Comparison of ENCODE assay signal across 26 cellular contexts in genomic region chr12:118025168-118025567, GRCh38. TPM values are rescaled to one million over a fixed set of nuclear protein-coding genes. Genes with fewer than 3 reads are reported as not detected.
DNase-seq lines count a peak whose midpoint lies in the region; ATAC-seq, FAIRE-seq and TF ChIP-seq lines count a peak whose summit lies in the region.
"Had no signal": no experiment of that assay in that cellular context is flagged by ENCODE, and none has a peak within 500 bp of the region (broad histone marks: within the 10 kb centered on the region; RNA-seq: fewer than 3 reads in every experiment).

No MANE protein-coding gene starts in this region.

- H2BK15ac ChIP-seq in neuronal stem cell (ENCODE audit: low read length): no peak overlapping the region

- H3K4ac ChIP-seq in neuronal stem cell (ENCODE audit: low read length): no peak overlapping the region

- H2AFZ ChIP-seq in neuronal stem cell (ENCODE audit: low read length) (no peak overlapping the region), HepG2 (ENCODE audit: low read length) (no peak overlapping the region)

- TF ChIP-seq RAD21 in HepG2 (CRISPR knock-in tag; IDR thresholded peaks at IDR 0.05): no peak

- no peaks in the 10 kb centered on the region for H3K27me3 ChIP-seq in Caco-2 (replicated peaks; ENCODE audit: control insufficient read depth, insufficient read depth, low read length)
- no peaks in the 10 kb centered on the region for H3K27me3 ChIP-seq in neuronal stem cell (ENCODE audit: control insufficient read depth in 3 of 3, insufficient read depth in 3 of 3, low read depth in 1 of 3, low read length in 3 of 3)
- no peaks in the 10 kb centered on the region for H3K27me3 ChIP-seq in HepG2 (ENCODE audit: control insufficient read depth in 1 of 2, insufficient read depth in 2 of 2, low read length in 2 of 2)
- H3K27me3 ChIP-seq: BE2C, Peyer's patch had no signal

- peaks cover 6% of the 10 kb centered on the region for H3K4me1 Mint-ChIP-seq in activated CD8-positive, alpha-beta T cell treated with anti-CD3 and anti-CD28 coated beads for 36 hours (ENCODE audit: low read depth)
- peaks cover 1% of the 10 kb centered on the region for H3K4me1 Mint-ChIP-seq in activated CD8-positive, alpha-beta T cell treated with anti-CD3 and anti-CD28 coated beads, Interleukin-2, amount 10 ng/mL, durations not matched to agents 7 days and 5 days (ENCODE audit: low read depth)
- H3K4me1 Mint-ChIP-seq in Caco-2 (ENCODE audit: low read depth, unreplicated experiment): no peaks in the 10 kb centered on the region

- H3K23ac ChIP-seq in neuronal stem cell (ENCODE audit: low read depth, low read length, poor library complexity): no peak overlapping the region

- no peak overlapping the region for H2BK5ac ChIP-seq in neuronal stem cell (ENCODE audit: low read length)

- in situ Hi-C loops in HepG2 (cut with HindIII; ENCODE audit: extremely low pct_ligation_motif_present, low pct_unique_long_range_greater_than_20kb): no loop called here

- H4K8ac ChIP-seq in neuronal stem cell (ENCODE audit: low read depth, low read length): no peak overlapping the region

- H2BK120ac ChIP-seq in neuronal stem cell (ENCODE audit: low read depth, low read length): no peak overlapping the region

- H3K18ac ChIP-seq in neuronal stem cell (ENCODE audit: low read length): no peak overlapping the region

- intact Hi-C loops in activated CD8-positive, alpha-beta T cell treated with anti-CD3 and anti-CD28 coated beads for 36 hours (cut with micrococcal nuclease): no loop called here
- intact Hi-C loops in Caco-2 (cut with micrococcal nuclease; ENCODE audit: unreplicated experiment): no loop called here
- intact Hi-C loops in HepG2 (cut with micrococcal nuclease; ENCODE audit: unreplicated experiment): no loop called here

- H3K79me2 ChIP-seq in HepG2 (ENCODE audit: insufficient read depth, low read length): no peaks in the 10 kb centered on the region

- no TSS peak for BruUV-seq in Caco-2 (replicated peaks; lab: Mats Ljungman, UMichigan)
- no TSS peak for BruUV-seq in HepG2 (replicated peaks; lab: Mats Ljungman, UMichigan)

- H3K27ac ChIP-seq in caudate nucleus (ENCODE audit: low read depth, low read length) (peak overlapping the region; percentile 74), neuronal stem cell (replicated peaks; ENCODE audit: low read length) (no peak overlapping the region), HepG2 (ENCODE audit: extremely low read length, insufficient read depth, low read length) (no peak overlapping the region)
- H3K27ac ChIP-seq: 22Rv1, KMS-11, Peyer's patch had no signal

- H3K9me3 Mint-ChIP-seq in activated CD8-positive, alpha-beta T cell treated with anti-CD3 and anti-CD28 coated beads for 36 hours: no peaks in the 10 kb centered on the region
- H3K9me3 Mint-ChIP-seq in activated CD8-positive, alpha-beta T cell treated with anti-CD3 and anti-CD28 coated beads, Interleukin-2, amount 10 ng/mL, durations not matched to agents 7 days and 5 days (ENCODE audit: insufficient read depth): no peaks in the 10 kb centered on the region
- no peaks in the 10 kb centered on the region for H3K9me3 Mint-ChIP-seq in Caco-2 (ENCODE audit: unreplicated experiment)
- H3K9me3 Mint-ChIP-seq: HFFc6, IgD-negative memory B cell had no signal

- H3K27ac Mint-ChIP-seq in activated CD8-positive, alpha-beta T cell treated with anti-CD3 and anti-CD28 coated beads for 36 hours: peak overlapping the region; percentile 5
- H3K27ac Mint-ChIP-seq in activated CD8-positive, alpha-beta T cell treated with anti-CD3 and anti-CD28 coated beads, Interleukin-2, amount 10 ng/mL, durations not matched to agents 7 days and 5 days: no peak overlapping the region
- H3K27ac Mint-ChIP-seq in Caco-2 (ENCODE audit: unreplicated experiment): no peak overlapping the region
- H3K27ac Mint-ChIP-seq: HFFc6, IgD-negative memory B cell had no signal

- no peak overlapping the region for H3K14ac ChIP-seq in neuronal stem cell (ENCODE audit: low read length)

- no peak for DNase-seq in activated CD8-positive, alpha-beta T cell treated with anti-CD3 and anti-CD28 coated beads for 36 hours
- no peak for DNase-seq in activated CD8-positive, alpha-beta T cell treated with anti-CD3 and anti-CD28 coated beads, Interleukin-2, amount 10 ng/mL, durations not matched to agents 7 days and 5 days
- peak in 10 of 61 donors; percentile 2 to 49 (median 12) for DNase-seq in caudate nucleus (lab: John Stamatoyannopoulos, UW)
- peak; percentile 43 for DNase-seq in medulla oblongata (ENCODE audit: extremely low spot score)
- peak; percentile 68 for DNase-seq in superior temporal gyrus (ENCODE audit: extremely low spot score)
- no peak for DNase-seq in Caco-2
- no peak for DNase-seq in neuronal stem cell (ENCODE audit: low spot score)
- no peak for DNase-seq in HepG2 (ENCODE audit: low spot score)
- DNase-seq: BE2C, DMS53, GOT3, HFFc6, MM.1S, NCI-H1694, NCI-H2029 treated with DMSO at 0.1 percent for 48 hours, NCI-H446 treated with DMSO at 0.1 percent for 48 hours, NCI-H69, OCI-M1, Peyer's patch, SHP77 treated with DMSO at 0.1 percent for 48 hours had no signal

- H2BK12ac ChIP-seq in neuronal stem cell (ENCODE audit: low read length): no peak overlapping the region

- POLR2A ChIA-PET in activated CD8-positive, alpha-beta T cell treated with anti-CD3 and anti-CD28 coated beads for 36 hours (lab: Charles Lee): interaction anchor here (0.6 kb wide), 1 partner anchor 23 kb away, joined by 3 read pairs; no protein-coding TSS in a partner anchor
- POLR2A ChIA-PET in activated CD8-positive, alpha-beta T cell treated with anti-CD3 and anti-CD28 coated beads, Interleukin-2, amount 10 ng/mL, durations not matched to agents 7 days and 5 days (lab: Charles Lee): no interaction called here
- POLR2A ChIA-PET in Caco-2 (lab: Charles Lee) (no interaction called here), HepG2 (lab: Yijun Ruan, JAX) (no interaction called here)

- no peak for ATAC-seq in activated CD8-positive, alpha-beta T cell treated with anti-CD3 and anti-CD28 coated beads for 36 hours
- ATAC-seq in activated CD8-positive, alpha-beta T cell treated with anti-CD3 and anti-CD28 coated beads, Interleukin-2, amount 10 ng/mL, durations not matched to agents 7 days and 5 days: no peak
- ATAC-seq in HepG2: no peak

- H3K36me3 Mint-ChIP-seq in activated CD8-positive, alpha-beta T cell treated with anti-CD3 and anti-CD28 coated beads for 36 hours (ENCODE audit: low read depth): peaks cover 72% of the 10 kb centered on the region
- H3K36me3 Mint-ChIP-seq in activated CD8-positive, alpha-beta T cell treated with anti-CD3 and anti-CD28 coated beads, Interleukin-2, amount 10 ng/mL, durations not matched to agents 7 days and 5 days (ENCODE audit: low read depth): peaks cover 78% of the 10 kb centered on the region
- peaks cover 85% of the 10 kb centered on the region for H3K36me3 Mint-ChIP-seq in Caco-2 (ENCODE audit: insufficient read depth, unreplicated experiment)

- H3K9ac ChIP-seq in neuronal stem cell (ENCODE audit: low read depth, low read length, poor library complexity): no peak overlapping the region
- H3K9ac ChIP-seq in HepG2 (ENCODE audit: insufficient read depth, low read depth, low read length): no peak overlapping the region
- H3K9ac ChIP-seq: KMS-11 had no signal

- no peak overlapping the region for H3K4me2 ChIP-seq in neuronal stem cell (ENCODE audit: insufficient read depth, low read length, poor library complexity, severe bottlenecking)
- no peak overlapping the region for H3K4me2 ChIP-seq in HepG2 (ENCODE audit: low read depth, low read length)
- H3K4me2 ChIP-seq: KMS-11 had no signal

- H3K36me3 ChIP-seq in Caco-2 (ENCODE audit: control insufficient read depth, insufficient read depth, low read length): peaks cover 2% of the 10 kb centered on the region; the same call in 1 of the 2 replicates
- H3K36me3 ChIP-seq in neuronal stem cell (replicated peaks in 1 of 2; ENCODE audit: control insufficient read depth in 2 of 2, insufficient read depth in 2 of 2, low read length in 2 of 2): peaks cover 42 to 94% of the 10 kb centered on the region in 2 donors
- H3K36me3 ChIP-seq in HepG2 (replicated peaks in 1 of 2; ENCODE audit: control insufficient read depth in 1 of 2, insufficient read depth in 2 of 2, low read length in 2 of 2): peaks cover 18 to 56% of the 10 kb centered on the region in 2 experiments

- no peaks in the 10 kb centered on the region for H4K20me1 ChIP-seq in HepG2 (ENCODE audit: insufficient read depth, low read length)

- no peak overlapping the region for H3K4me3 Mint-ChIP-seq in activated CD8-positive, alpha-beta T cell treated with anti-CD3 and anti-CD28 coated beads for 36 hours
- no peak overlapping the region for H3K4me3 Mint-ChIP-seq in activated CD8-positive, alpha-beta T cell treated with anti-CD3 and anti-CD28 coated beads, Interleukin-2, amount 10 ng/mL, durations not matched to agents 7 days and 5 days
- no peak overlapping the region for H3K4me3 Mint-ChIP-seq in Caco-2 (ENCODE audit: unreplicated experiment)
- H3K4me3 Mint-ChIP-seq: HFFc6, IgD-negative memory B cell had no signal

- CTCF ChIA-PET in activated CD8-positive, alpha-beta T cell treated with anti-CD3 and anti-CD28 coated beads for 36 hours (lab: Charles Lee): no interaction called here
- CTCF ChIA-PET in activated CD8-positive, alpha-beta T cell treated with anti-CD3 and anti-CD28 coated beads, Interleukin-2, amount 10 ng/mL, durations not matched to agents 7 days and 5 days (lab: Charles Lee): no interaction called here
- CTCF ChIA-PET in Caco-2 (lab: Charles Lee) (no interaction called here), HepG2 (lab: Yijun Ruan, JAX; ENCODE audit: low intra/inter-chr PET ratio, low total read pairs) (no interaction called here)

- no CpG with 5 or more reads among the region's 4 CpGs for WGBS in neuronal stem cell (ENCODE audit: extremely low coverage in 2 of 2, insufficient read length in 2 of 2, insufficient replicate concordance in 1 of 2), 2 donors
- 92% methylated on average over 4 of the region's 4 CpGs for WGBS in HepG2 (ENCODE audit: low lambda C conversion rate)

- H3K27me3 Mint-ChIP-seq in activated CD8-positive, alpha-beta T cell treated with anti-CD3 and anti-CD28 coated beads for 36 hours: no peaks in the 10 kb centered on the region
- no peaks in the 10 kb centered on the region for H3K27me3 Mint-ChIP-seq in activated CD8-positive, alpha-beta T cell treated with anti-CD3 and anti-CD28 coated beads, Interleukin-2, amount 10 ng/mL, durations not matched to agents 7 days and 5 days (ENCODE audit: low read depth)
- no peaks in the 10 kb centered on the region for H3K27me3 Mint-ChIP-seq in Caco-2 (ENCODE audit: insufficient read depth, unreplicated experiment)
- H3K27me3 Mint-ChIP-seq: IgD-negative memory B cell had no signal

- no peaks in the 10 kb centered on the region for H3K79me1 ChIP-seq in neuronal stem cell (ENCODE audit: low read depth, low read length)

- no peak for TF ChIP-seq POLR2A in HepG2 (IDR thresholded peaks at IDR 0.05; ENCODE audit: insufficient read depth in 1 of 2, low read depth in 2 of 2, low read length in 2 of 2)

- H4K91ac ChIP-seq in neuronal stem cell (ENCODE audit: low read depth, low read length, poor library complexity): no peak overlapping the region

- H3K4me1 ChIP-seq in Caco-2: no peaks in the 10 kb centered on the region
- H3K4me1 ChIP-seq in neuronal stem cell (ENCODE audit: control insufficient read depth in 2 of 2, insufficient read depth in 1 of 2, low read depth in 1 of 2, low read length in 2 of 2): no peaks in the 10 kb centered on the region
- H3K4me1 ChIP-seq in HepG2 (ENCODE audit: insufficient read depth, low read length): no peaks in the 10 kb centered on the region
- H3K4me1 ChIP-seq: BE2C, HAP-1, Peyer's patch had no signal

- no peak for FAIRE-seq in HepG2 (lab: Jason Lieb, UNC)
- FAIRE-seq: GM18507 had no signal

- no peak overlapping the region for H3K4me3 ChIP-seq in Caco-2 (ENCODE audit: low read depth, low read length)
- H3K4me3 ChIP-seq in neuronal stem cell (ENCODE audit: low read length in 2 of 2): no peak overlapping the region
- no peak overlapping the region for H3K4me3 ChIP-seq in HepG2 (replicated peaks in 1 of 3; ENCODE audit: insufficient read depth in 1 of 3, low read depth in 2 of 3, low read length in 3 of 3)
- H3K4me3 ChIP-seq: HAP-1, Peyer's patch had no signal

- TF ChIP-seq EP300 in HepG2 (IDR thresholded peaks at IDR 0.05; ENCODE audit: low read depth in 2 of 2, low read length in 2 of 2) (no peak), HepG2 (CRISPR knock-in tag; IDR thresholded peaks at IDR 0.05; ENCODE audit: borderline replicate concordance) (no peak)

- H3K9me3 ChIP-seq in Caco-2 (no peaks in the 10 kb centered on the region), neuronal stem cell (replicated peaks in 1 of 2; ENCODE audit: control insufficient read depth in 2 of 2, insufficient read depth in 1 of 2, low read depth in 1 of 2, low read length in 2 of 2) (no peaks in the 10 kb centered on the region), HepG2 (ENCODE audit: low read length) (no peaks in the 10 kb centered on the region)
- H3K9me3 ChIP-seq: BE2C, HAP-1, Peyer's patch had no signal

- H2AK5ac ChIP-seq in neuronal stem cell (ENCODE audit: low read depth, low read length): no peak overlapping the region

- no peak for TF ChIP-seq CTCF in activated CD8-positive, alpha-beta T cell treated with anti-CD3 and anti-CD28 coated beads for 36 hours (IDR thresholded peaks at IDR 0.05)
- TF ChIP-seq CTCF in Caco-2 (IDR thresholded peaks at IDR 0.05; ENCODE audit: insufficient read depth in 1 of 2, low read depth in 1 of 2, low read length in 1 of 2, severe bottlenecking in 1 of 2, unreplicated experiment in 1 of 2) (no peak), HepG2 (CRISPR knock-in tag; IDR thresholded peaks at IDR 0.05) (no peak)

RNA-seq across cellular contexts. Expression of gene RFC5, which starts 8.7 kb away (rescaled TPM):
- total RNA-seq in activated CD8-positive, alpha-beta T cell treated with anti-CD3 and anti-CD28 coated beads for 36 hours: 10 to 100 TPM; 59.8 to 65.6 TPM
- total RNA-seq in activated CD8-positive, alpha-beta T cell treated with anti-CD3 and anti-CD28 coated beads, Interleukin-2, amount 10 ng/mL, durations not matched to agents 7 days and 5 days: 10 to 100 TPM; 52.5 to 57.6 TPM
- total RNA-seq in Caco-2 (2022) (38.5 and 42.7 TPM in 2 replicates), HepG2 (2016; rRNA removed; fragmentation: Illumina TruSeq; extraction: Trizol) (51.4 and 66.2 TPM in 2 replicates)
- 52.8 TPM for polyA plus RNA-seq in neuronal stem cell (2013, experiment 1 of 2)
- 54.8 TPM for polyA plus RNA-seq in neuronal stem cell (2013, experiment 2 of 2)
- 22.7 and 23.4 TPM in 2 replicates for total RNA-seq in HepG2 (2016; cell fraction: cytosol; rRNA removed; fragmentation: Illumina TruSeq; extraction: Trizol; ENCODE audit: low read depth)
- 53.2 and 65.5 TPM in 2 replicates for total RNA-seq in HepG2 (2016; cell fraction: insoluble cytoplasmic fraction; rRNA removed; fragmentation: Illumina TruSeq; extraction: Trizol)
- 26.8 and 27.2 TPM in 2 replicates for total RNA-seq in HepG2 (2016; cell fraction: membrane; rRNA removed; fragmentation: Illumina TruSeq; extraction: Trizol)
- total RNA-seq in HepG2 (2016; cell fraction: nucleus; rRNA removed; fragmentation: Illumina TruSeq; extraction: Trizol): 36.7 and 42.5 TPM in 2 replicates
- polyA plus RNA-seq in HepG2 (2011; rRNA removed): 12.1 and 16.8 TPM in 2 replicates
- 9.6 and 13.1 TPM in 2 replicates for polyA plus RNA-seq in HepG2 (2011; cell fraction: cytosol; rRNA removed)
- polyA plus RNA-seq in HepG2 (2011; cell fraction: nucleus; rRNA removed): 14.0 and 22.1 TPM in 2 replicates
- polyA plus RNA-seq in HepG2 (2012): 7.1 and 12.7 TPM in 2 replicates
- 9.8 and 11.9 TPM in 2 replicates for polyA plus RNA-seq in HepG2 (2016; cell fraction: cytosol; fragmentation: Illumina TruSeq; extraction: Trizol; ENCODE audit: low read depth)
- 71.8 and 75.5 TPM in 2 replicates for polyA plus RNA-seq in HepG2 (2016; cell fraction: insoluble cytoplasmic fraction; fragmentation: Illumina TruSeq; extraction: Trizol; ENCODE audit: low read depth)
- polyA plus RNA-seq in HepG2 (2016; cell fraction: membrane; fragmentation: Illumina TruSeq; extraction: Trizol; ENCODE audit: low read depth): 18.4 and 19.2 TPM in 2 replicates
- polyA plus RNA-seq in HepG2 (2016; cell fraction: nucleus; fragmentation: Illumina TruSeq; extraction: Trizol; ENCODE audit: insufficient read depth, low read depth): 57.5 and 58.7 TPM in 2 replicates
- polyA minus RNA-seq in HepG2 (2011; rRNA and poly(A)+ RNA removed; ENCODE audit: low replicate concordance): 15.8 and 70.0 TPM in 2 replicates
- polyA minus RNA-seq in HepG2 (2011; cell fraction: cytosol; rRNA and poly(A)+ RNA removed): 9.1 and 12.9 TPM in 2 replicates
- 17.5 and 18.8 TPM in 2 replicates for polyA minus RNA-seq in HepG2 (2011; cell fraction: nucleus; rRNA and poly(A)+ RNA removed)

RNA-seq across cellular contexts. Expression of gene WSB2, which starts 35.8 kb away (rescaled TPM):
- 10 to 100 TPM; 26.2 to 27.9 TPM for total RNA-seq in activated CD8-positive, alpha-beta T cell treated with anti-CD3 and anti-CD28 coated beads for 36 hours
- total RNA-seq in activated CD8-positive, alpha-beta T cell treated with anti-CD3 and anti-CD28 coated beads, Interleukin-2, amount 10 ng/mL, durations not matched to agents 7 days and 5 days: 10 to 100 TPM; 44.6 to 45.0 TPM
- total RNA-seq in Caco-2 (2022) (36.7 and 37.6 TPM in 2 replicates), HepG2 (2016; rRNA removed; fragmentation: Illumina TruSeq; extraction: Trizol) (31.0 and 39.5 TPM in 2 replicates)
- polyA plus RNA-seq in neuronal stem cell (2013, experiment 1 of 2): 33.1 TPM
- 32.2 TPM for polyA plus RNA-seq in neuronal stem cell (2013, experiment 2 of 2)
- 58.3 and 64.9 TPM in 2 replicates for total RNA-seq in HepG2 (2016; cell fraction: cytosol; rRNA removed; fragmentation: Illumina TruSeq; extraction: Trizol; ENCODE audit: low read depth)
- 32.3 and 33.3 TPM in 2 replicates for total RNA-seq in HepG2 (2016; cell fraction: insoluble cytoplasmic fraction; rRNA removed; fragmentation: Illumina TruSeq; extraction: Trizol)
- total RNA-seq in HepG2 (2016; cell fraction: membrane; rRNA removed; fragmentation: Illumina TruSeq; extraction: Trizol): 113 and 119 TPM in 2 replicates
- total RNA-seq in HepG2 (2016; cell fraction: nucleus; rRNA removed; fragmentation: Illumina TruSeq; extraction: Trizol): 17.3 and 21.7 TPM in 2 replicates
- 76.5 and 82.8 TPM in 2 replicates for polyA plus RNA-seq in HepG2 (2011; rRNA removed)
- polyA plus RNA-seq in HepG2 (2011; cell fraction: cytosol; rRNA removed): 90.5 and 92.1 TPM in 2 replicates
- 33.9 and 37.1 TPM in 2 replicates for polyA plus RNA-seq in HepG2 (2011; cell fraction: nucleus; rRNA removed)
- polyA plus RNA-seq in HepG2 (2012): 39.1 and 50.3 TPM in 2 replicates
- 108 and 109 TPM in 2 replicates for polyA plus RNA-seq in HepG2 (2016; cell fraction: cytosol; fragmentation: Illumina TruSeq; extraction: Trizol; ENCODE audit: low read depth)
- polyA plus RNA-seq in HepG2 (2016; cell fraction: insoluble cytoplasmic fraction; fragmentation: Illumina TruSeq; extraction: Trizol; ENCODE audit: low read depth): 32.4 and 39.7 TPM in 2 replicates
- 111 and 130 TPM in 2 replicates for polyA plus RNA-seq in HepG2 (2016; cell fraction: membrane; fragmentation: Illumina TruSeq; extraction: Trizol; ENCODE audit: low read depth)
- polyA plus RNA-seq in HepG2 (2016; cell fraction: nucleus; fragmentation: Illumina TruSeq; extraction: Trizol; ENCODE audit: insufficient read depth, low read depth): 25.3 and 27.6 TPM in 2 replicates
- 192 and 280 TPM in 2 replicates for polyA minus RNA-seq in HepG2 (2011; rRNA and poly(A)+ RNA removed; ENCODE audit: low replicate concordance)
- polyA minus RNA-seq in HepG2 (2011; cell fraction: cytosol; rRNA and poly(A)+ RNA removed): 89.2 and 103 TPM in 2 replicates
- polyA minus RNA-seq in HepG2 (2011; cell fraction: nucleus; rRNA and poly(A)+ RNA removed): 50.3 and 54.8 TPM in 2 replicates

RNA-seq across cellular contexts. Expression of gene KSR2, which starts 56.4 kb away (rescaled TPM):
- total RNA-seq in activated CD8-positive, alpha-beta T cell treated with anti-CD3 and anti-CD28 coated beads for 36 hours: under 1 TPM in 1 of 2 experiments, not detected in 1; 0.02 TPM
- total RNA-seq in activated CD8-positive, alpha-beta T cell treated with anti-CD3 and anti-CD28 coated beads, Interleukin-2, amount 10 ng/mL, durations not matched to agents 7 days and 5 days: not detected
- 0.42 and 0.66 TPM in 2 replicates for total RNA-seq in Caco-2 (2022)
- 0.29 TPM for polyA plus RNA-seq in neuronal stem cell (2013, experiment 1 of 2)
- 0.32 TPM for polyA plus RNA-seq in neuronal stem cell (2013, experiment 2 of 2)
- 0.01 and 0.02 TPM in 2 replicates for total RNA-seq in HepG2 (2016; rRNA removed; fragmentation: Illumina TruSeq; extraction: Trizol)
- total RNA-seq in HepG2 (2016; cell fraction: cytosol; rRNA removed; fragmentation: Illumina TruSeq; extraction: Trizol; ENCODE audit: low read depth): not detected in 2 replicates
- total RNA-seq in HepG2 (2016; cell fraction: insoluble cytoplasmic fraction; rRNA removed; fragmentation: Illumina TruSeq; extraction: Trizol): 0.01 TPM in 1 of 2 replicates, not detected in the other
- not detected in 2 replicates for total RNA-seq in HepG2 (2016; cell fraction: membrane; rRNA removed; fragmentation: Illumina TruSeq; extraction: Trizol)
- total RNA-seq in HepG2 (2016; cell fraction: nucleus; rRNA removed; fragmentation: Illumina TruSeq; extraction: Trizol): 0.03 TPM in 1 of 2 replicates, not detected in the other
- not detected in 2 replicates for polyA plus RNA-seq in HepG2 (2011; rRNA removed)
- under 0.01 TPM in 2 replicates for polyA plus RNA-seq in HepG2 (2011; cell fraction: cytosol; rRNA removed)
- polyA plus RNA-seq in HepG2 (2011; cell fraction: nucleus; rRNA removed): under 0.01 TPM in 1 of 2 replicates, not detected in the other
- polyA plus RNA-seq in HepG2 (2012): not detected in 2 replicates
- polyA plus RNA-seq in HepG2 (2016; cell fraction: cytosol; fragmentation: Illumina TruSeq; extraction: Trizol; ENCODE audit: low read depth): 0.01 TPM in 2 replicates
- 0.05 TPM in 1 of 2 replicates, not detected in the other for polyA plus RNA-seq in HepG2 (2016; cell fraction: insoluble cytoplasmic fraction; fragmentation: Illumina TruSeq; extraction: Trizol; ENCODE audit: low read depth)
- 0.01 TPM in 2 replicates for polyA plus RNA-seq in HepG2 (2016; cell fraction: membrane; fragmentation: Illumina TruSeq; extraction: Trizol; ENCODE audit: low read depth)
- polyA plus RNA-seq in HepG2 (2016; cell fraction: nucleus; fragmentation: Illumina TruSeq; extraction: Trizol; ENCODE audit: insufficient read depth, low read depth): not detected in 2 replicates
- 0.02 TPM in 2 replicates for polyA minus RNA-seq in HepG2 (2011; rRNA and poly(A)+ RNA removed; ENCODE audit: low replicate concordance)
- polyA minus RNA-seq in HepG2 (2011; cell fraction: cytosol; rRNA and poly(A)+ RNA removed): not detected in 2 replicates
- polyA minus RNA-seq in HepG2 (2011; cell fraction: nucleus; rRNA and poly(A)+ RNA removed): not detected in 2 replicates
- total RNA-seq: G401 had no signal
- polyA plus RNA-seq: IgD-negative memory B cell had no signal

Comparison
In these comparisons a context has a peak if more than half of its experiments do, and no peak if none do; other contexts are left out.
1. DNase-seq: peak in medulla oblongata (single experiment) and superior temporal gyrus (single experiment); none in activated CD8-positive, alpha-beta T cell treated with anti-CD3 and anti-CD28 coated beads for 36 hours (single experiment), activated CD8-positive, alpha-beta T cell treated with anti-CD3 and anti-CD28 coated beads, Interleukin-2, amount 10 ng/mL, durations not matched to agents 7 days and 5 days (single experiment), Caco-2 (0 of 2), neuronal stem cell (single experiment) and HepG2 (single experiment).